ENCODE assay signal across 29 cellular contexts in the genomic region with DNA sequence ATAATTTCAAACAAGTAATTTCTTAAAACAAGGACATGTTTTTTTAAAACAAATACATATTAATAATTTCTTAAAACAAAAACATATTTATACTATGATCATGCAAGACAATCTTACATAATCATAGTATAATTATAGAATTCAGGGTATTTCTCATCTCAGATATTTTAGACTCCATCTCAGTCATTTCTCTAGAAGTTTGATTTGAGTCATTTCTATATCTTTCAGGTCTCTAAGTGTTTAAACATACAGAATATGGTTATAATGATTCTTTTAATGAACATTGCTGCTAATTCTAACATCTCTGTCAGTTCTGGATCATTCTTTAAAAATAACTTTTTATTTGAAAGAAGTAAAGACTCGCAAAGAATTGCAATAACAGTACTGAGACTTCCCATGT.
A peak's percentile ranks its signal among the peaks of the same experiment; 100 is the strongest.
DNase-seq lines count a peak whose midpoint lies in the region; ATAC-seq, FAIRE-seq and TF ChIP-seq lines count a peak whose summit lies in the region.
"Had no signal": no experiment of that assay in that cellular context is flagged by ENCODE, and none has a peak within 500 bp of the region (broad histone marks: within the 10 kb centered on the region; RNA-seq: fewer than 3 reads in every experiment).

No MANE protein-coding gene starts in this region.

- no peak for TF ChIP-seq CTCF in right lobe of liver (IDR thresholded peaks at IDR 0.05)
- no peak for TF ChIP-seq CTCF in OCI-LY7 (conservative IDR thresholded peaks at IDR 0.05; ENCODE audit: low read length)

- no peaks in the 10 kb centered on the region for H3K4me1 ChIP-seq in right lobe of liver
- no peaks in the 10 kb centered on the region for H3K4me1 ChIP-seq in OCI-LY7 (ENCODE audit: insufficient read depth, low read length, poor library complexity, severe bottlenecking)
- H3K4me1 ChIP-seq: heart right ventricle, upper lobe of right lung had no signal

- BruUV-seq in OCI-LY7 (replicated peaks; lab: Mats Ljungman, UMichigan), result no TSS peak

- CTCF ChIA-PET in OCI-LY7 (lab: Charles Lee; ENCODE audit: unreplicated experiment), result no interaction called here

- H3K4me3 ChIP-seq in right lobe of liver (no peak overlapping the region), OCI-LY7 (ENCODE audit: low read depth, low read length, poor library complexity, severe bottlenecking) (no peak overlapping the region)
- H3K4me3 ChIP-seq: heart right ventricle, lung, upper lobe of right lung had no signal

- peak; percentile 43 for ATAC-seq in GM19023 (IDR thresholded peaks at IDR 0.05; ENCODE audit: unreplicated experiment)
- peak; percentile 53 for ATAC-seq in HG02973 (IDR thresholded peaks at IDR 0.05; ENCODE audit: unreplicated experiment)
- ATAC-seq in right lobe of liver, result no peak
- ATAC-seq: activated CD4-positive, CD25-positive, alpha-beta regulatory T cell treated with anti-CD3 and anti-CD28 coated beads, Interleukin-2, amount 50 U/mL, for 24 hours; activated naive CD4-positive, alpha-beta T cell treated with anti-CD3 and anti-CD28 coated beads, Interleukin-2, amount 50 U/mL, for 72 hours; activated T-helper 17 cell treated with anti-CD3 and anti-CD28 coated beads, Interleukin-2, amount 50 U/mL, for 72 hours; effector memory CD8-positive, alpha-beta T cell; HCT116; heart right ventricle; sciatic nerve; stimulated activated memory B cell treated with anti-CD40 and anti-IgM and Interleukin-4, amounts not matched to agents 10 μg/mL and 1 μg/mL and 100 μg/mL, for 72 hours had no signal

- H3K79me2 ChIP-seq in OCI-LY7 (ENCODE audit: insufficient read depth, low read depth, low read length), result no peaks in the 10 kb centered on the region

- no peaks in the 10 kb centered on the region for H3K36me3 ChIP-seq in right lobe of liver
- no peaks in the 10 kb centered on the region for H3K36me3 ChIP-seq in OCI-LY7 (ENCODE audit: insufficient read depth, low read length)
- H3K36me3 ChIP-seq: heart right ventricle, upper lobe of right lung had no signal

- H3K9me2 ChIP-seq in OCI-LY7 (ENCODE audit: insufficient read depth, low read length), result no peaks in the 10 kb centered on the region

- no peak for TF ChIP-seq POLR2A in right lobe of liver (IDR thresholded peaks at IDR 0.05)

- no peak overlapping the region for H3K4me2 ChIP-seq in OCI-LY7 (ENCODE audit: low read length)

- no peaks in the 10 kb centered on the region for H3K9me3 ChIP-seq in right lobe of liver
- H3K9me3 ChIP-seq in OCI-LY7 (ENCODE audit: low read length), result no peaks in the 10 kb centered on the region
- H3K9me3 ChIP-seq: upper lobe of right lung had no signal

- POLR2A ChIA-PET in OCI-LY7 (lab: Charles Lee), result no interaction called here

- H2AFZ ChIP-seq in OCI-LY7 (ENCODE audit: low read length), result no peak overlapping the region

- FAIRE-seq in RCC 7860 (lab: Jason Lieb, UNC), result peak; percentile 35
- FAIRE-seq: bronchial epithelial cell, colon had no signal

- DNase-seq in RCC 7860 (ENCODE audit: low spot score) (no peak), right lobe of liver (no peak), OCI-LY7 (ENCODE audit: low spot score) (no peak), DMS114 treated with DMSO at 0.1 percent for 48 hours (lab: John Stamatoyannopoulos, UW; ENCODE audit: unreplicated experiment) (no peak), NCI-H345 (lab: John Stamatoyannopoulos, UW) (no peak)
- DNase-seq: activated CD4-positive, alpha-beta memory T cell treated with anti-CD3 and anti-CD28 coated beads for 36 hours; activated CD8-positive, alpha-beta memory T cell treated with anti-CD3 and anti-CD28 coated beads, Interleukin-2, amount 50 U/mL, for 48 hours; anterior cingulate cortex; Calu3; DND-41; effector memory CD8-positive, alpha-beta T cell; heart right ventricle; Karpas-422; NCI-H146; NCI-H510A; posterior cingulate gyrus; stimulated activated CD4-positive, alpha-beta T cell treated with anti-CD3 and anti-CD28 coated beads, Interleukin-4, amount 100 ng/mL, for 4 hours; upper lobe of right lung had no signal

- H4K20me1 ChIP-seq in OCI-LY7 (ENCODE audit: insufficient read depth, low read length), result no peaks in the 10 kb centered on the region

- intact Hi-C loops in right lobe of liver (cut with DNase I) (no loop called here), OCI-LY7 (cut with micrococcal nuclease; ENCODE audit: unreplicated experiment) (no loop called here)

- no peak overlapping the region for H3K27ac ChIP-seq in right lobe of liver
- no peak overlapping the region for H3K27ac ChIP-seq in OCI-LY7 (ENCODE audit: low read depth, low read length, poor library complexity, severe bottlenecking)
- H3K27ac ChIP-seq: heart right ventricle, upper lobe of right lung had no signal

- 64% methylated on average over 1 of the region's 1 CpG for WGBS in right lobe of liver (ENCODE audit: insufficient coverage, low coverage, low lambda C conversion rate, missing lambda C conversion rate)

- no peaks in the 10 kb centered on the region for H3K27me3 ChIP-seq in right lobe of liver
- H3K27me3 ChIP-seq: heart right ventricle, upper lobe of right lung had no signal

Comparison
In these comparisons a context has a peak if more than half of its experiments do, and no peak if none do; other contexts are left out.
1. ATAC-seq: peak in GM19023 (single experiment) and HG02973 (single experiment); none in right lobe of liver (0 of 4).